In the genomic region with DNA sequence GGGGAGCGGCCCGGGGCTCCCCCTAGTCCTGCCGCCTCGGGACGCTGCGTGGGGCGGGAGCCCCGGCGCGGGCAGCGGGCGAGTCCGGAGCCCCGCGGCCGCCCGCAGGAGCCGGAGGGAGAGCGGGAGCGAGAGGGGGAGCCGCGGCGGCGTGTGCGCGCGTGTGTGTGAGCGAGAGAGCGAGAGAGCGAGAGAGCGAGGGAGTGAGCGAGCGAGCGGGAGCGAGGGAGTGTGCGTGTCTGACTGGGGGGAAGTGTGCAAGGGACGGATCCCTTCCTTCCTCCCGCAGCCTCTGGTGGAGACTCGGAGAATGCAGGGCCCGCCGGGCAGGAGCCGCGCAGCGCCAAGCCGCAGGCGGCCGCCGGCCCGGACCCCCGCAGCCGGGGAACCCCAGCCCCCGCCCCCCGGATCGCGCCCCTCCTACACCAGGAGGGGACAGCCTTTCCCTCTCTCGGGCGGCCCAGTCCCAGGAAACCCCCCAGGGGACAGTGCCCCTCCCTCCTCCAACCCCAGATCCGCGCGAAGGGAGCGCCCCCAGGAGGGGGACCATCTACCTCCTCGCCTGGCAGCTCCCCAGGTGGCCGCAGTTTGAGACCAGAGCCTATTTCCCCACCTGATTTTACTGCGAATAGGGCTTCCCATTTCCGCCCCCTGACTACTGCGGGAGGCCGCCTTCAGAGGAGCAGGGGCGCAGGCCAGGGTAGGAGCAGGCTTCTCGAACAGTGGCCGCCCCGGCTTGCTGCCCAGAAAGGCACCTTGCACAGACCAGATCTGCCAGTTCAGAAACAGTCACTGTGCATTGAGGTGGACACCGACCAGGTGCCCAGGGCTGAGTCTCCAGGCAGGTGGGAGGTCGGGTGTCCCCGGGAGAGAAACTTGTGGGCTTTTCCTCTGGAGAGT, we compare ENCODE assay signal across 1 cellular context.
A peak's percentile ranks its signal among the peaks of the same experiment; 100 is the strongest.
TF ChIP-seq lines count a peak whose summit lies in the region.

A gene with protein sequence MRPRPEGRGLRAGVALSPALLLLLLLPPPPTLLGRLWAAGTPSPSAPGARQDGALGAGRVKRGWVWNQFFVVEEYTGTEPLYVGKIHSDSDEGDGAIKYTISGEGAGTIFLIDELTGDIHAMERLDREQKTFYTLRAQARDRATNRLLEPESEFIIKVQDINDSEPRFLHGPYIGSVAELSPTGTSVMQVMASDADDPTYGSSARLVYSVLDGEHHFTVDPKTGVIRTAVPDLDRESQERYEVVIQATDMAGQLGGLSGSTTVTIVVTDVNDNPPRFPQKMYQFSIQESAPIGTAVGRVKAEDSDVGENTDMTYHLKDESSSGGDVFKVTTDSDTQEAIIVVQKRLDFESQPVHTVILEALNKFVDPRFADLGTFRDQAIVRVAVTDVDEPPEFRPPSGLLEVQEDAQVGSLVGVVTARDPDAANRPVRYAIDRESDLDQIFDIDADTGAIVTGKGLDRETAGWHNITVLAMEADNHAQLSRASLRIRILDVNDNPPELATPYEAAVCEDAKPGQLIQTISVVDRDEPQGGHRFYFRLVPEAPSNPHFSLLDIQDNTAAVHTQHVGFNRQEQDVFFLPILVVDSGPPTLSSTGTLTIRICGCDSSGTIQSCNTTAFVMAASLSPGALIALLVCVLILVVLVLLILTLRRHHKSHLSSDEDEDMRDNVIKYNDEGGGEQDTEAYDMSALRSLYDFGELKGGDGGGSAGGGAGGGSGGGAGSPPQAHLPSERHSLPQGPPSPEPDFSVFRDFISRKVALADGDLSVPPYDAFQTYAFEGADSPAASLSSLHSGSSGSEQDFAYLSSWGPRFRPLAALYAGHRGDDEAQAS (minus strand): TSS at position 241 of the 900 bp plus-strand sequence. CDS start 57,204 bp downstream, outside the sequence.

TF ChIP-seq in HepG2, 621 proteins besides CTCF, POLR2A, EP300 and RAD21 (continues in another document):
- TF ChIP-seq ZNF777 (CRISPR knock-in tag; IDR thresholded peaks at IDR 0.05) (peak; percentile 77; the same call in 1 of the 2 replicates), ZNF615 (CRISPR knock-in tag; IDR thresholded peaks at IDR 0.05; ENCODE audit: borderline replicate concordance) (no peak), ZNF616 (CRISPR knock-in tag; IDR thresholded peaks at IDR 0.05; ENCODE audit: low read depth) (no peak), ZBTB21 (CRISPR knock-in tag; IDR thresholded peaks at IDR 0.05) (no peak), ZNF788 (CRISPR knock-in tag; IDR thresholded peaks at IDR 0.05; ENCODE audit: borderline replicate concordance) (no peak), ZNF841 (CRISPR knock-in tag; IDR thresholded peaks at IDR 0.05; ENCODE audit: borderline replicate concordance) (no peak), TAF15 (IDR thresholded peaks at IDR 0.05; ENCODE audit: low read depth, low read length, poor library complexity, severe bottlenecking) (peak; percentile 79), ZFX (CRISPR knock-in tag; IDR thresholded peaks at IDR 0.05; ENCODE audit: low read depth) (peak; percentile 33; the same call in 1 of the 2 replicates), ZNF737 (CRISPR knock-in tag; IDR thresholded peaks at IDR 0.05; ENCODE audit: borderline replicate concordance) (no peak), FOXA3 (CRISPR knock-in tag; IDR thresholded peaks at IDR 0.05) (no peak), EZH2 (conservative IDR thresholded peaks at IDR 0.05; ENCODE audit: low read depth, low read length) (peak; percentile 88; the same call in 1 of the 2 replicates), GFI1 (CRISPR knock-in tag; IDR thresholded peaks at IDR 0.05; ENCODE audit: borderline replicate concordance) (no peak), KDM2A (CRISPR knock-in tag; IDR thresholded peaks at IDR 0.05; ENCODE audit: borderline replicate concordance, low read depth) (peak; percentile 37; the same call in 1 of the 2 replicates), ZNF614 (CRISPR knock-in tag; IDR thresholded peaks at IDR 0.05; ENCODE audit: borderline replicate concordance) (no peak), KAT8 (CRISPR knock-in tag; IDR thresholded peaks at IDR 0.05) (no peak), SCMH1 (CRISPR knock-in tag; IDR thresholded peaks at IDR 0.05; ENCODE audit: borderline replicate concordance) (no peak)
- TF ChIP-seq, protein P1, sequence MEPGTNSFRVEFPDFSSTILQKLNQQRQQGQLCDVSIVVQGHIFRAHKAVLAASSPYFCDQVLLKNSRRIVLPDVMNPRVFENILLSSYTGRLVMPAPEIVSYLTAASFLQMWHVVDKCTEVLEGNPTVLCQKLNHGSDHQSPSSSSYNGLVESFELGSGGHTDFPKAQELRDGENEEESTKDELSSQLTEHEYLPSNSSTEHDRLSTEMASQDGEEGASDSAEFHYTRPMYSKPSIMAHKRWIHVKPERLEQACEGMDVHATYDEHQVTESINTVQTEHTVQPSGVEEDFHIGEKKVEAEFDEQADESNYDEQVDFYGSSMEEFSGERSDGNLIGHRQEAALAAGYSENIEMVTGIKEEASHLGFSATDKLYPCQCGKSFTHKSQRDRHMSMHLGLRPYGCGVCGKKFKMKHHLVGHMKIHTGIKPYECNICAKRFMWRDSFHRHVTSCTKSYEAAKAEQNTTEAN (CRISPR knock-in tag; conservative IDR thresholded peaks at IDR 0.05) = peak; percentile 88
- TF ChIP-seq, protein P2, sequence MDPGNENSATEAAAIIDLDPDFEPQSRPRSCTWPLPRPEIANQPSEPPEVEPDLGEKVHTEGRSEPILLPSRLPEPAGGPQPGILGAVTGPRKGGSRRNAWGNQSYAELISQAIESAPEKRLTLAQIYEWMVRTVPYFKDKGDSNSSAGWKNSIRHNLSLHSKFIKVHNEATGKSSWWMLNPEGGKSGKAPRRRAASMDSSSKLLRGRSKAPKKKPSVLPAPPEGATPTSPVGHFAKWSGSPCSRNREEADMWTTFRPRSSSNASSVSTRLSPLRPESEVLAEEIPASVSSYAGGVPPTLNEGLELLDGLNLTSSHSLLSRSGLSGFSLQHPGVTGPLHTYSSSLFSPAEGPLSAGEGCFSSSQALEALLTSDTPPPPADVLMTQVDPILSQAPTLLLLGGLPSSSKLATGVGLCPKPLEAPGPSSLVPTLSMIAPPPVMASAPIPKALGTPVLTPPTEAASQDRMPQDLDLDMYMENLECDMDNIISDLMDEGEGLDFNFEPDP (CRISPR knock-in tag; conservative IDR thresholded peaks at IDR 0.05) = no peak
- TF ChIP-seq, protein P3, sequence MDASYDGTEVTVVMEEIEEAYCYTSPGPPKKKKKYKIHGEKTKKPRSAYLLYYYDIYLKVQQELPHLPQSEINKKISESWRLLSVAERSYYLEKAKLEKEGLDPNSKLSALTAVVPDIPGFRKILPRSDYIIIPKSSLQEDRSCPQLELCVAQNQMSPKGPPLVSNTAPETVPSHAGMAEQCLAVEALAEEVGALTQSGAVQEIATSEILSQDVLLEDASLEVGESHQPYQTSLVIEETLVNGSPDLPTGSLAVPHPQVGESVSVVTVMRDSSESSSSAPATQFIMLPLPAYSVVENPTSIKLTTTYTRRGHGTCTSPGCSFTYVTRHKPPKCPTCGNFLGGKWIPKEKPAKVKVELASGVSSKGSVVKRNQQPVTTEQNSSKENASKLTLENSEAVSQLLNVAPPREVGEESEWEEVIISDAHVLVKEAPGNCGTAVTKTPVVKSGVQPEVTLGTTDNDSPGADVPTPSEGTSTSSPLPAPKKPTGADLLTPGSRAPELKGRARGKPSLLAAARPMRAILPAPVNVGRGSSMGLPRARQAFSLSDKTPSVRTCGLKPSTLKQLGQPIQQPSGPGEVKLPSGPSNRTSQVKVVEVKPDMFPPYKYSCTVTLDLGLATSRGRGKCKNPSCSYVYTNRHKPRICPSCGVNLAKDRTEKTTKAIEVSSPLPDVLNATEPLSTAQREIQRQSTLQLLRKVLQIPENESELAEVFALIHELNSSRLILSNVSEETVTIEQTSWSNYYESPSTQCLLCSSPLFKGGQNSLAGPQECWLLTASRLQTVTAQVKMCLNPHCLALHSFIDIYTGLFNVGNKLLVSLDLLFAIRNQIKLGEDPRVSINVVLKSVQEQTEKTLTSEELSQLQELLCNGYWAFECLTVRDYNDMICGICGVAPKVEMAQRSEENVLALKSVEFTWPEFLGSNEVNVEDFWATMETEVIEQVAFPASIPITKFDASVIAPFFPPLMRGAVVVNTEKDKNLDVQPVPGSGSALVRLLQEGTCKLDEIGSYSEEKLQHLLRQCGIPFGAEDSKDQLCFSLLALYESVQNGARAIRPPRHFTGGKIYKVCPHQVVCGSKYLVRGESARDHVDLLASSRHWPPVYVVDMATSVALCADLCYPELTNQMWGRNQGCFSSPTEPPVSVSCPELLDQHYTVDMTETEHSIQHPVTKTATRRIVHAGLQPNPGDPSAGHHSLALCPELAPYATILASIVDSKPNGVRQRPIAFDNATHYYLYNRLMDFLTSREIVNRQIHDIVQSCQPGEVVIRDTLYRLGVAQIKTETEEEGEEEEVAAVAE (CRISPR knock-in tag; IDR thresholded peaks at IDR 0.05; ENCODE audit: borderline replicate concordance) = no peak
- TF ChIP-seq, protein P4, sequence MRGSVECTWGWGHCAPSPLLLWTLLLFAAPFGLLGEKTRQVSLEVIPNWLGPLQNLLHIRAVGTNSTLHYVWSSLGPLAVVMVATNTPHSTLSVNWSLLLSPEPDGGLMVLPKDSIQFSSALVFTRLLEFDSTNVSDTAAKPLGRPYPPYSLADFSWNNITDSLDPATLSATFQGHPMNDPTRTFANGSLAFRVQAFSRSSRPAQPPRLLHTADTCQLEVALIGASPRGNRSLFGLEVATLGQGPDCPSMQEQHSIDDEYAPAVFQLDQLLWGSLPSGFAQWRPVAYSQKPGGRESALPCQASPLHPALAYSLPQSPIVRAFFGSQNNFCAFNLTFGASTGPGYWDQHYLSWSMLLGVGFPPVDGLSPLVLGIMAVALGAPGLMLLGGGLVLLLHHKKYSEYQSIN (CRISPR knock-in tag; IDR thresholded peaks at IDR 0.05; ENCODE audit: borderline replicate concordance) = no peak
- TF ChIP-seq, protein P5, sequence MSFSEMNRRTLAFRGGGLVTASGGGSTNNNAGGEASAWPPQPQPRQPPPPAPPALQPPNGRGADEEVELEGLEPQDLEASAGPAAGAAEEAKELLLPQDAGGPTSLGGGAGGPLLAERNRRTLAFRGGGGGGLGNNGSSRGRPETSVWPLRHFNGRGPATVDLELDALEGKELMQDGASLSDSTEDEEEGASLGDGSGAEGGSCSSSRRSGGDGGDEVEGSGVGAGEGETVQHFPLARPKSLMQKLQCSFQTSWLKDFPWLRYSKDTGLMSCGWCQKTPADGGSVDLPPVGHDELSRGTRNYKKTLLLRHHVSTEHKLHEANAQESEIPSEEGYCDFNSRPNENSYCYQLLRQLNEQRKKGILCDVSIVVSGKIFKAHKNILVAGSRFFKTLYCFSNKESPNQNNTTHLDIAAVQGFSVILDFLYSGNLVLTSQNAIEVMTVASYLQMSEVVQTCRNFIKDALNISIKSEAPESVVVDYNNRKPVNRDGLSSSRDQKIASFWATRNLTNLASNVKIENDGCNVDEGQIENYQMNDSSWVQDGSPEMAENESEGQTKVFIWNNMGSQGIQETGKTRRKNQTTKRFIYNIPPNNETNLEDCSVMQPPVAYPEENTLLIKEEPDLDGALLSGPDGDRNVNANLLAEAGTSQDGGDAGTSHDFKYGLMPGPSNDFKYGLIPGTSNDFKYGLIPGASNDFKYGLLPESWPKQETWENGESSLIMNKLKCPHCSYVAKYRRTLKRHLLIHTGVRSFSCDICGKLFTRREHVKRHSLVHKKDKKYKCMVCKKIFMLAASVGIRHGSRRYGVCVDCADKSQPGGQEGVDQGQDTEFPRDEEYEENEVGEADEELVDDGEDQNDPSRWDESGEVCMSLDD (CRISPR knock-in tag; IDR thresholded peaks at IDR 0.05; ENCODE audit: borderline replicate concordance) = no peak
- TF ChIP-seq, protein P6, sequence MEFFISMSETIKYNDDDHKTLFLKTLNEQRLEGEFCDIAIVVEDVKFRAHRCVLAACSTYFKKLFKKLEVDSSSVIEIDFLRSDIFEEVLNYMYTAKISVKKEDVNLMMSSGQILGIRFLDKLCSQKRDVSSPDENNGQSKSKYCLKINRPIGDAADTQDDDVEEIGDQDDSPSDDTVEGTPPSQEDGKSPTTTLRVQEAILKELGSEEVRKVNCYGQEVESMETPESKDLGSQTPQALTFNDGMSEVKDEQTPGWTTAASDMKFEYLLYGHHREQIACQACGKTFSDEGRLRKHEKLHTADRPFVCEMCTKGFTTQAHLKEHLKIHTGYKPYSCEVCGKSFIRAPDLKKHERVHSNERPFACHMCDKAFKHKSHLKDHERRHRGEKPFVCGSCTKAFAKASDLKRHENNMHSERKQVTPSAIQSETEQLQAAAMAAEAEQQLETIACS (CRISPR knock-in tag; IDR thresholded peaks at IDR 0.05) = 0 out of 2 replicates have a peak, but pooled peaks have one; percentile 20
- TF ChIP-seq, protein P7, sequence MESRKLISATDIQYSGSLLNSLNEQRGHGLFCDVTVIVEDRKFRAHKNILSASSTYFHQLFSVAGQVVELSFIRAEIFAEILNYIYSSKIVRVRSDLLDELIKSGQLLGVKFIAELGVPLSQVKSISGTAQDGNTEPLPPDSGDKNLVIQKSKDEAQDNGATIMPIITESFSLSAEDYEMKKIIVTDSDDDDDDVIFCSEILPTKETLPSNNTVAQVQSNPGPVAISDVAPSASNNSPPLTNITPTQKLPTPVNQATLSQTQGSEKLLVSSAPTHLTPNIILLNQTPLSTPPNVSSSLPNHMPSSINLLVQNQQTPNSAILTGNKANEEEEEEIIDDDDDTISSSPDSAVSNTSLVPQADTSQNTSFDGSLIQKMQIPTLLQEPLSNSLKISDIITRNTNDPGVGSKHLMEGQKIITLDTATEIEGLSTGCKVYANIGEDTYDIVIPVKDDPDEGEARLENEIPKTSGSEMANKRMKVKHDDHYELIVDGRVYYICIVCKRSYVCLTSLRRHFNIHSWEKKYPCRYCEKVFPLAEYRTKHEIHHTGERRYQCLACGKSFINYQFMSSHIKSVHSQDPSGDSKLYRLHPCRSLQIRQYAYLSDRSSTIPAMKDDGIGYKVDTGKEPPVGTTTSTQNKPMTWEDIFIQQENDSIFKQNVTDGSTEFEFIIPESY (CRISPR knock-in tag; IDR thresholded peaks at IDR 0.05) = peak; percentile 59; the same call in 1 of the 2 replicates
- TF ChIP-seq, protein P8, sequence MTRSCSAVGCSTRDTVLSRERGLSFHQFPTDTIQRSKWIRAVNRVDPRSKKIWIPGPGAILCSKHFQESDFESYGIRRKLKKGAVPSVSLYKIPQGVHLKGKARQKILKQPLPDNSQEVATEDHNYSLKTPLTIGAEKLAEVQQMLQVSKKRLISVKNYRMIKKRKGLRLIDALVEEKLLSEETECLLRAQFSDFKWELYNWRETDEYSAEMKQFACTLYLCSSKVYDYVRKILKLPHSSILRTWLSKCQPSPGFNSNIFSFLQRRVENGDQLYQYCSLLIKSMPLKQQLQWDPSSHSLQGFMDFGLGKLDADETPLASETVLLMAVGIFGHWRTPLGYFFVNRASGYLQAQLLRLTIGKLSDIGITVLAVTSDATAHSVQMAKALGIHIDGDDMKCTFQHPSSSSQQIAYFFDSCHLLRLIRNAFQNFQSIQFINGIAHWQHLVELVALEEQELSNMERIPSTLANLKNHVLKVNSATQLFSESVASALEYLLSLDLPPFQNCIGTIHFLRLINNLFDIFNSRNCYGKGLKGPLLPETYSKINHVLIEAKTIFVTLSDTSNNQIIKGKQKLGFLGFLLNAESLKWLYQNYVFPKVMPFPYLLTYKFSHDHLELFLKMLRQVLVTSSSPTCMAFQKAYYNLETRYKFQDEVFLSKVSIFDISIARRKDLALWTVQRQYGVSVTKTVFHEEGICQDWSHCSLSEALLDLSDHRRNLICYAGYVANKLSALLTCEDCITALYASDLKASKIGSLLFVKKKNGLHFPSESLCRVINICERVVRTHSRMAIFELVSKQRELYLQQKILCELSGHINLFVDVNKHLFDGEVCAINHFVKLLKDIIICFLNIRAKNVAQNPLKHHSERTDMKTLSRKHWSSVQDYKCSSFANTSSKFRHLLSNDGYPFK (CRISPR knock-in tag; IDR thresholded peaks at IDR 0.05; ENCODE audit: borderline replicate concordance) = 0 out of 2 replicates have a peak, but pooled peaks have one; percentile 26
